ENCODE assay signal across 1 cellular context in genomic region chr19:16615788-16616187, GRCh38.
TF ChIP-seq lines count a peak whose summit lies in the region.

No MANE protein-coding gene starts in this region.

TF ChIP-seq in GM12878, 131 proteins besides CTCF, POLR2A, EP300 and RAD21:
- no peak for TF ChIP-seq TARDBP (IDR thresholded peaks at IDR 0.05; ENCODE audit: borderline replicate concordance)
- TF ChIP-seq ZNF217 (IDR thresholded peaks at IDR 0.05): no peak
- TF ChIP-seq NR2F1 (conservative IDR thresholded peaks at IDR 0.05): no peak
- no peak for TF ChIP-seq FOS (IDR thresholded peaks at IDR 0.05; ENCODE audit: borderline replicate concordance, extremely low read depth, insufficient read length)
- no peak for TF ChIP-seq DPF2 (IDR thresholded peaks at IDR 0.05)
- TF ChIP-seq IRF4 (IDR thresholded peaks at IDR 0.05; ENCODE audit: low read depth, low read length): no peak
- no peak for TF ChIP-seq RB1 (IDR thresholded peaks at IDR 0.05; ENCODE audit: borderline replicate concordance)
- TF ChIP-seq BCL11A (IDR thresholded peaks at IDR 0.05; ENCODE audit: low read depth, low read length): no peak
- no peak for TF ChIP-seq E4F1 (IDR thresholded peaks at IDR 0.05; ENCODE audit: borderline replicate concordance, partially characterized antibody)
- no peak for TF ChIP-seq CHD2 (IDR thresholded peaks at IDR 0.05; ENCODE audit: borderline replicate concordance, low read depth, low read length)
- no peak for TF ChIP-seq POU2F2 (IDR thresholded peaks at IDR 0.05; ENCODE audit: borderline replicate concordance, low read depth, low read length)
- TF ChIP-seq KAT2A (conservative IDR thresholded peaks at IDR 0.05; ENCODE audit: control insufficient read depth, low read depth, low read length): no peak
- no peak for TF ChIP-seq ETV6 (conservative IDR thresholded peaks at IDR 0.05 in 1 of 2, IDR thresholded peaks at IDR 0.05 in 1 of 2; ENCODE audit: borderline replicate concordance in 1 of 2, low read depth in 1 of 2)
